ENCODE assay signal across 10 cellular contexts in the genomic region with DNA sequence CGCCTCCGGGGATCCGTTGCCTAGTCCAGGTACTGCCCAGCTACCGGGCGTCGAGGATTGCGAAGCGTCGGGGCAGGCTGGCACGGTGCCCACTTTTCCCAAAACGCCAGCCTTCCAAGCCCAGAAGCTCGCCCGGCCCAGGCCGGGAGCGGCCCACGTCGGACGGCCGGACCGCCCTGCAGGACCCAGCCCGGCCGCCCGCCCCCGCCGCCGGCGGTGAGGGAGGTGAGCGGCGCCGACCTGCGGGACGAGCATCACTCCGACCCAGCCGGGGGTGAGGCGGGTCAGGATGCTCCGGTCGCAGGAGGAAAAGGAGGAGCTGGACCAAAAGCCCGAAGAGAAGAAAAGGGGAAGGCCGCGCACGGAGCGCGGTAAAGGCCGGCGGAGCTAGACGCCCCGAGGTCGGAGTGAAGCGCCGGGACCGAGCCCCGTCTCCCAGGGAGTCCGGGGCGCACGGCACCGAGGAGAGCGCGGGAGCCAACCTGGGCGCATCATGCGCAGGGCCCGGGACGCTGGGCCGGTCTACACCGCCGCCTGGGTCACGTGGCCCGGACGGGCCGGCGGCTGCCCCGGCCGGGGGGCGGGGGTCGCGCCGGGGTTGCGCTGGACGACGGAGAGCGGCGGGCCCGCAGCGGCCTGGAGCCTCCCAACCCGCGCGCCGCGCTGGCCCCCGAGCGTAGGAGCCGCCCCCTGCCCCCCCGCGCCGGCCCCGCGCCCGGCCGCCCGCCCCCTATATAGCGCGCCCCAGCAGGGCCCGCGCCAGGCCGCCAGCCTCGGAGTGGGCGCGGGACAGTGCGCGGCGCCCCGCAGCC. TPM values are rescaled to one million over a fixed set of nuclear protein-coding genes. Genes with fewer than 3 reads are reported as not detected.
A peak's percentile ranks its signal among the peaks of the same experiment; 100 is the strongest.
DNase-seq lines count a peak whose midpoint lies in the region; ATAC-seq and TF ChIP-seq lines count a peak whose summit lies in the region.
"Had no signal": no experiment of that assay in that cellular context is flagged by ENCODE, and none has a peak within 500 bp of the region (broad histone marks: within the 10 kb centered on the region; RNA-seq: fewer than 3 reads in every experiment).

AQP5 (plus strand) TSS at position 762 of the 812 bp plus-strand sequence. CDS start 146 bp downstream, outside the sequence.

- H3K9me3 ChIP-seq in cardiac muscle cell (ENCODE audit: low read depth) (no peaks in the 10 kb centered on the region), upper lobe of right lung (no peaks in the 10 kb centered on the region)

- H3K79me2 ChIP-seq in mesendoderm (ENCODE audit: control insufficient read depth, insufficient read depth, low read length): no peaks in the 10 kb centered on the region

- H3K79me1 ChIP-seq in mesendoderm (ENCODE audit: low read length): no peaks in the 10 kb centered on the region

- H3K27ac ChIP-seq in cardiac muscle cell (no peak within 1 kb of the TSS), mesendoderm (ENCODE audit: low read depth, low read length) (no peak within 1 kb of the TSS), upper lobe of right lung (no peak within 1 kb of the TSS)

- H3K4me1 ChIP-seq in cardiac muscle cell (ENCODE audit: low read depth) (peaks cover 12% of the 10 kb centered on the region), mesendoderm (ENCODE audit: control insufficient read depth, low read depth, low read length) (no peaks in the 10 kb centered on the region), upper lobe of right lung (peaks cover 12% of the 10 kb centered on the region)

- H3K9ac ChIP-seq in mesendoderm (ENCODE audit: low read length): peak within 1 kb of the TSS; percentile 21

- H3K27me3 ChIP-seq in cardiac muscle cell (peaks cover 86% of the 10 kb centered on the region), mesendoderm (ENCODE audit: insufficient read depth, low read length, poor library complexity) (peaks cover 29% of the 10 kb centered on the region), upper lobe of right lung (peaks cover 39% of the 10 kb centered on the region)

- DNase-seq in cardiac muscle cell (ENCODE audit: low read depth in 1 of 2, low spot score in 1 of 2) (peak in 1 of 2 donors; percentile 40), Right ventricle myocardium inferior (ENCODE audit: missing footprints) (no peak), choroid plexus epithelial cell (ENCODE audit: low read depth) (no peak), mesendoderm (no peak), upper lobe of right lung (no peak), activated gamma-delta T cell (lab: John Stamatoyannopoulos, UW) (no peak), kidney tubule cell (ENCODE audit: low spot score) (no peak)
- DNase-seq in stimulated activated CD4-positive, alpha-beta T cell treated with anti-CD3 and anti-CD28 coated beads, Interleukin-15, amount 100 ng/mL, for 24 hours: no peak
- DNase-seq: DMS79, T-helper 9 cell had no signal

- no peak within 1 kb of the TSS for H3K4ac ChIP-seq in mesendoderm (ENCODE audit: low read depth, low read length)

- no CpG with 5 or more reads among the region's 111 CpGs for WGBS in mesendoderm (ENCODE audit: extremely low coverage, insufficient coverage, low lambda C conversion rate)

- H3K36me3 ChIP-seq in cardiac muscle cell (no peaks in the 10 kb centered on the region), mesendoderm (ENCODE audit: control insufficient read depth, insufficient read depth, low read length) (no peaks in the 10 kb centered on the region), upper lobe of right lung (no peaks in the 10 kb centered on the region)

- no peak for TF ChIP-seq CTCF in cardiac muscle cell (IDR thresholded peaks at IDR 0.05; ENCODE audit: low read depth, low read length)
- no peak for TF ChIP-seq CTCF in choroid plexus epithelial cell (conservative IDR thresholded peaks at IDR 0.05; ENCODE audit: low read depth, low read length)
- TF ChIP-seq CTCF in upper lobe of right lung (IDR thresholded peaks at IDR 0.05): no peak

- no peak within 1 kb of the TSS for H2BK5ac ChIP-seq in mesendoderm (ENCODE audit: low read length)

- H3K18ac ChIP-seq in mesendoderm (ENCODE audit: low read length): no peak within 1 kb of the TSS

- intact Hi-C loops in Right ventricle myocardium inferior (cut with DNase I): loop anchor here (10.0 kb wide), 1 partner anchor 187 kb away; no protein-coding TSS in a partner anchor
- intact Hi-C loops in upper lobe of right lung (cut with DNase I): no loop called here

- no peak within 1 kb of the TSS for H2BK120ac ChIP-seq in mesendoderm (ENCODE audit: low read depth, low read length)

- H3K4me3 ChIP-seq in cardiac muscle cell: peak within 1 kb of the TSS; percentile 29
- peak within 1 kb of the TSS; percentile 5 for H3K4me3 ChIP-seq in choroid plexus epithelial cell (ENCODE audit: low read depth, low read length)
- no peak within 1 kb of the TSS for H3K4me3 ChIP-seq in mesendoderm (ENCODE audit: low read length)
- H3K4me3 ChIP-seq in upper lobe of right lung: peak within 1 kb of the TSS; percentile 25

- no peak within 1 kb of the TSS for H3K23ac ChIP-seq in mesendoderm (ENCODE audit: low read length)

- ATAC-seq in Right ventricle myocardium inferior (no peak), upper lobe of right lung (peak; percentile 0)

- no peak within 1 kb of the TSS for H4K8ac ChIP-seq in mesendoderm (ENCODE audit: low read depth, low read length)

- H3K4me2 ChIP-seq in mesendoderm (ENCODE audit: low read length): peak within 1 kb of the TSS; percentile 42

- no peak within 1 kb of the TSS for H4K5ac ChIP-seq in mesendoderm (ENCODE audit: low read length)

- H3K56ac ChIP-seq in mesendoderm (ENCODE audit: low read length): peak within 1 kb of the TSS; percentile 15

- no peak within 1 kb of the TSS for H2BK15ac ChIP-seq in mesendoderm (replicated peaks; ENCODE audit: low read depth)

- H2AK5ac ChIP-seq in mesendoderm (ENCODE audit: low read length): no peak within 1 kb of the TSS

RNA-seq across cellular contexts. Expression of gene AQP5, which starts in this region (rescaled TPM):
- 1.6 TPM in 1 of 2 replicates, not detected in the other for total RNA-seq in cardiac muscle cell
- 0.56 and 0.74 TPM in 2 replicates for polyA plus RNA-seq in cardiac muscle cell
- 0.81 TPM for total RNA-seq in Right ventricle myocardium inferior
- 0.17 TPM for polyA plus RNA-seq in mesendoderm (2013, experiment 1 of 2)
- polyA plus RNA-seq in mesendoderm (2013, experiment 2 of 2): 0.11 TPM
- total RNA-seq in upper lobe of right lung: 14.3 TPM
